8 cellular contexts compared by ENCODE assay signal in the genomic region with DNA sequence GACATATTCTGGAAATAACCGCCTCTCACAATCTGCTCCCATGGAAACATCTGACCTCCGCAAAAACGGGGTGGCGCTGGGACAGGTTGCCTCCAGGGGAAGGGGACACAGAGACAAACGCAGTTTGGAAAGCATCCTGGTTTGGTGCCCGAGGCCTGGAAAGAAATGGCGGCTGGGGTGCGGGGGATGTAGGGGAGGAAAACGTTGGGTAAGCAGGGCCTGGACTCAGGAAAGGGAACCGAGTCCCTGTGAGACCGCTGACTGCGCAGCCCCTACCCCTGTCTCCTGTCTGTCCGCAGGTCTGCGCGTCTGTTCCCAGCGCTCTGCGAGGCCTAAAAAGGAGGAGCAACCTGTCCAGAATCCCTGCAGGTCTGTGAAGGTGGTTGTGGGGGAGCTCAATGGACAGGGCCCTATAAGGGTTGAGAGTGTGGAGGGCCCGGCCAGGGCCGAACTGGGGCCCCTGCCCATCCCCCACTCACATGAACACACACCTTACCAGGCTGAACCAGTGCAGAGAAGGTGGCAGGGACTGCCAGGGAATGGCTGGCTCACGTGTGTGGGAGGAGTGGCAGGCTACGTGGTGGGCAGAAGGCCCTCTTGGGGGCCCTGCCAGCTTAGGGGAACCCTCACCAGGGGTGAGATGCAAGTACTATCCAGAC. TPM values are rescaled to one million over a fixed set of nuclear protein-coding genes. Genes with fewer than 3 reads are reported as not detected.
A peak's percentile ranks its signal among the peaks of the same experiment; 100 is the strongest.
DNase-seq lines count a peak whose midpoint lies in the region; ATAC-seq and TF ChIP-seq lines count a peak whose summit lies in the region.

No MANE protein-coding gene starts in this region.

- 14 to 22% methylated on average over 14 to 21 of the region's 21 CpGs for WGBS in upper lobe of left lung, 2 donors

- TF ChIP-seq POLR2A in upper lobe of left lung (IDR thresholded peaks at IDR 0.05), result no peak

- DNase-seq in stimulated activated CD4-positive, alpha-beta T cell treated with anti-CD3 and anti-CD28 coated beads, Interleukin-4, amount 100 ng/mL, for 1 hour, result peak; percentile 2
- DNase-seq in stimulated activated CD4-positive, alpha-beta T cell treated with anti-CD3 and anti-CD28 coated beads, Interleukin-15, amount 100 ng/mL, for 24 hours, result no peak
- no peak for DNase-seq in cardiac fibroblast (ENCODE audit: low read depth in 2 of 2)
- peak; percentile 51 for DNase-seq in lower lobe of right lung
- DNase-seq in upper lobe of left lung, result peak; percentile 28 to 39
- no peak for DNase-seq in NCI-H446 (lab: John Stamatoyannopoulos, UW)
- no peak for DNase-seq in NOMO-1 treated with dmso at 0.1 percent for 144 hours (lab: John Stamatoyannopoulos, UW; ENCODE audit: unreplicated experiment)

- H3K4me3 ChIP-seq in cardiac fibroblast (replicated peaks in 1 of 2; ENCODE audit: low read depth in 2 of 2, low read length in 2 of 2), result peak overlapping the region; percentile 68 to 70
- H3K4me3 ChIP-seq in lower lobe of right lung, result peak overlapping the region; percentile 64
- H3K4me3 ChIP-seq in upper lobe of left lung, result peak overlapping the region; percentile 53 to 71 (median 60)

- H3K36me3 ChIP-seq in lower lobe of right lung (no peaks in the 10 kb centered on the region), upper lobe of left lung (no peaks in the 10 kb centered on the region)

- H3K9me3 ChIP-seq in lower lobe of right lung (no peaks in the 10 kb centered on the region), upper lobe of left lung (no peaks in the 10 kb centered on the region)

- ATAC-seq in HG03571 (IDR thresholded peaks at IDR 0.05; ENCODE audit: unreplicated experiment) (peak; percentile 21), lower lobe of right lung (peak; percentile 64 to 74), upper lobe of left lung (ENCODE audit: low FRiP score in 2 of 2) (peak; percentile 56 to 74)

- H3K27ac ChIP-seq in lower lobe of right lung (peak overlapping the region; percentile 80), upper lobe of left lung (peak overlapping the region; percentile 87 to 94 (median 91))

- H3K4me1 ChIP-seq in lower lobe of right lung (no peaks in the 10 kb centered on the region), upper lobe of left lung (no peaks in the 10 kb centered on the region)

- H3K27me3 ChIP-seq in lower lobe of right lung (ENCODE audit: low read depth) (no peaks in the 10 kb centered on the region), upper lobe of left lung (peaks cover 0 to 4% (median 0%) of the 10 kb centered on the region in 4 donors)

- intact Hi-C loops in lower lobe of right lung (cut with DNase I), result no loop called here

- TF ChIP-seq CTCF in cardiac fibroblast (IDR thresholded peaks at IDR 0.05; ENCODE audit: low read depth, low read length) (no peak), lower lobe of right lung (IDR thresholded peaks at IDR 0.05) (no peak), upper lobe of left lung (IDR thresholded peaks at IDR 0.05) (no peak)

- TF ChIP-seq EP300 in upper lobe of left lung (IDR thresholded peaks at IDR 0.05), result no peak

RNA-seq across cellular contexts. Expression of gene TCEAL3, which starts 0.7 kb away (rescaled TPM):
- total RNA-seq in lower lobe of right lung (19.1 TPM), upper lobe of left lung (10 to 100 TPM; 17.8 to 27.9 (median 25.2) TPM)

RNA-seq across cellular contexts. Expression of gene TCEAL1, which starts 20.3 kb away (rescaled TPM):
- total RNA-seq in lower lobe of right lung (25.5 TPM), upper lobe of left lung (10 to 100 TPM; 26.9 to 62.1 (median 48.6) TPM)

RNA-seq across cellular contexts. Expression of gene TCEAL4, which starts 23.1 kb away (rescaled TPM):
- 58.7 TPM for total RNA-seq in lower lobe of right lung
- total RNA-seq in upper lobe of left lung, result 100 to 1,000 TPM in 2 of 6 donors, 10 to 100 TPM in 4; 68.5 to 141 (median 90.8) TPM

Comparison
In these comparisons a context has a peak if more than half of its experiments do, and no peak if none do; other contexts are left out.
1. DNase-seq: peak in stimulated activated CD4-positive, alpha-beta T cell treated with anti-CD3 and anti-CD28 coated beads, Interleukin-4, amount 100 ng/mL, for 1 hour (single experiment), lower lobe of right lung (single experiment) and upper lobe of left lung (2 of 2); none in stimulated activated CD4-positive, alpha-beta T cell treated with anti-CD3 and anti-CD28 coated beads, Interleukin-15, amount 100 ng/mL, for 24 hours (single experiment), cardiac fibroblast (0 of 2), NCI-H446 (0 of 2) and NOMO-1 treated with dmso at 0.1 percent for 144 hours (single experiment).
2. Peak in every context shown above with its lines, with median percentiles within 50 percentile points of each other: ATAC-seq and H3K4me3 ChIP-seq.